22 cellular contexts compared by ENCODE assay signal in the genomic region with DNA sequence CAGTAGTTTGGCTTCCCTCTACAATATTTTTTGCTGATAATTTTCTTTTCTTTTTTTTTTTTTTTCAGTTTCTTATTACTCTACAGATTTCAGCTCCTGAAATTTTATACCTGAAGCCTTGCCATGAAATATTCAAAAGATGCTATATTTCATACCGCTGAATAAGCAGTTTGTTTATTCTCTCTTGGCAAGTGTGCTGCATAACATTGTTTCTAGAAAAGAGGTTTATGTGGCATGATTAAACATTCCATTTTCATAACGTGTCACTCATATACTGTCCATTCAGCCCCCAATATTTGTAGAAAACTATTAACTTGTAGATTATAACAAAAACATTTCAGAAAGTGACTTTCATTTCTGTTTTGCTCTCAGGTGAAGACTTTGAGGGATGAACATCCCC.
"Had no signal": no experiment of that assay in that cellular context is flagged by ENCODE, and none has a peak within 500 bp of the region (broad histone marks: within the 10 kb centered on the region; RNA-seq: fewer than 3 reads in every experiment).

No MANE protein-coding gene starts in this region.

- H3K36me3 Mint-ChIP-seq: T-cell had no signal

- ATAC-seq: activated CD8-positive, alpha-beta T cell treated with anti-CD3 and anti-CD28 coated beads for 36 hours; Panc1; Right ventricle myocardium inferior; T-cell had no signal

- H3K9me3 Mint-ChIP-seq: activated CD8-positive, alpha-beta T cell treated with anti-CD3 and anti-CD28 coated beads for 36 hours; activated naive CD4-positive, alpha-beta T cell treated with anti-CD3 and anti-CD28 coated beads for 36 hours had no signal

- DNase-seq: activated CD4-positive, CD25-positive, alpha-beta regulatory T cell; activated CD8-positive, alpha-beta memory T cell treated with anti-CD3 and anti-CD28 coated beads, Interleukin-2, amount 50 U/mL, for 48 hours; activated CD8-positive, alpha-beta T cell treated with anti-CD3 and anti-CD28 coated beads for 36 hours; activated effector memory CD4-positive, alpha-beta T cell treated with anti-CD3 and anti-CD28 coated beads, Interleukin-2, amount 50 U/mL, for 16 hours; activated naive CD4-positive, alpha-beta T cell treated with anti-CD3 and anti-CD28 coated beads for 36 hours; activated T-cell treated with anti-CD3 and anti-CD28 coated beads, Interleukin-2, amount 50 U/mL, for 1 hour; caudate nucleus; KG1; NCI-H1092; NCI-H1417; NCI-H2029 treated with DMSO at 0.1 percent for 48 hours; NCI-H345; NCI-H510A; NCI-H526 treated with DMSO at 0.1 percent for 48 hours; NCI-H82; RPMI8226; T-cell; T-helper 2 cell; T1000 had no signal

- H3K4me3 Mint-ChIP-seq: activated CD8-positive, alpha-beta T cell treated with anti-CD3 and anti-CD28 coated beads for 36 hours; activated naive CD4-positive, alpha-beta T cell treated with anti-CD3 and anti-CD28 coated beads for 36 hours; activated naive CD8-positive, alpha-beta T cell; T-cell had no signal

- H3K4me1 Mint-ChIP-seq: T-cell had no signal

- H3K27ac Mint-ChIP-seq: activated CD8-positive, alpha-beta T cell treated with anti-CD3 and anti-CD28 coated beads for 36 hours; activated naive CD8-positive, alpha-beta T cell; T-cell had no signal
